31 cellular contexts compared by ENCODE assay signal in the genomic region with DNA sequence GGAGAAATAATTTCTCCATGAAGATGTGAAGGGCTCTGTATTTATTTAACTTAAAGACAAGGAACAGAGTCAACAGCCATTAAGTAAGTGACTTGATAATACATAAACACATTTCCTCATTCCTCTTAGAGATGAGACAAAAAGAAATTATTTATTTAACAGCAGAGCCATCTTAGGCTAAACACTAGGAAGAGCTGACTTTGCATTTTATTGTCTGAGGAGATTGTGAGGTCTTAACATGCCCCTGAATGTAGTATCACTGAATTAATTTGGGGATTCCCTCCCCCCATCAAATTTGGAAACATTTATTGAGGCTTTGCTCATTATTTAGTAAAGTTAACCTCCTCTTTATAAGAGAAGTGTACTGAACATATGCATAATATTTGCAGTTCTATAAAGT. TPM values are rescaled to one million over a fixed set of nuclear protein-coding genes. Genes with fewer than 3 reads are reported as not detected.
"Had no signal": no experiment of that assay in that cellular context is flagged by ENCODE, and none has a peak within 500 bp of the region (broad histone marks: within the 10 kb centered on the region; RNA-seq: fewer than 3 reads in every experiment).

No MANE protein-coding gene starts in this region.

- H3K36me3 ChIP-seq: neural progenitor cell, ovary, spleen, suprapubic skin, tibial artery, transverse colon, upper lobe of right lung, uterus had no signal

- DNase-seq: natural killer cell; occipital lobe; ovary; posterior cingulate gyrus; psoas muscle; right cardiac atrium; spleen; stimulated activated CD4-positive, alpha-beta T cell treated with anti-CD3 and anti-CD28 coated beads, Interleukin-12 subunit alpha, Interleukin-12 subunit beta, amount 100 ng/mL, for 4 hours; stimulated activated CD4-positive, alpha-beta T cell treated with anti-CD3 and anti-CD28 coated beads, Interleukin-1b, Interleukin-23, amount 100 ng/mL, for 48 hours; stimulated activated CD4-positive, alpha-beta T cell treated with anti-CD3 and anti-CD28 coated beads, Interleukin-4, amount 100 ng/mL, for 1 hour; stimulated activated CD4-positive, alpha-beta T cell treated with anti-CD3 and anti-CD28 coated beads, Interleukin-4, amount 100 ng/mL, for 4 hours; stimulated activated CD8-positive, alpha-beta memory T cell treated with anti-CD3 and anti-CD28 coated beads, Interleukin-4, amount 100 ng/mL, for 48 hours; stimulated activated naive CD4-positive, alpha-beta T cell; stimulated activated naive CD8-positive, alpha-beta T cell treated with anti-CD3 and anti-CD28 coated beads, Interleukin-15, amount 100 ng/mL, for 72 hours; stimulated activated naive CD8-positive, alpha-beta T cell treated with anti-CD3 and anti-CD28 coated beads, Interleukin-15, Interleukin-2, amounts not matched to agents 100 U/mL and 50 U/mL, for 24 hours; substantia nigra; testis; tibial artery; transverse colon; upper lobe of right lung; uterus had no signal

- H3K9me3 ChIP-seq: ovary, psoas muscle, spleen, suprapubic skin, testis, tibial artery, transverse colon, upper lobe of right lung, uterus had no signal

- H3K27me3 ChIP-seq: neural progenitor cell, ovary, spleen, testis, tibial artery, transverse colon, upper lobe of right lung, uterus had no signal

- H3K27ac ChIP-seq: neural progenitor cell, ovary, parathyroid adenoma, psoas muscle, skin epidermis, spleen, suprapubic skin, testis, tibial artery, transverse colon, upper lobe of right lung, uterus had no signal

- H2AFZ ChIP-seq: neural progenitor cell, parathyroid adenoma had no signal

- H3K9ac ChIP-seq: neural progenitor cell, parathyroid adenoma had no signal

- H3K79me2 ChIP-seq: parathyroid adenoma had no signal

- H3K4me3 ChIP-seq: neural progenitor cell, ovary, psoas muscle, skin epidermis, smooth muscle cell, spleen, suprapubic skin, testis, tibial artery, transverse colon, upper lobe of right lung, uterus had no signal

- H3K4me2 ChIP-seq: neural progenitor cell, smooth muscle cell had no signal

- ATAC-seq: natural killer cell; psoas muscle; right cardiac atrium; sciatic nerve; stimulated activated memory B cell treated with anti-CD40 and anti-IgM and Interleukin-4, amounts not matched to agents 10 μg/mL and 1 μg/mL and 100 μg/mL, for 72 hours; stimulated activated naive CD8-positive, alpha-beta T cell treated with anti-CD3 and anti-CD28 coated beads, Interleukin-15, amount 100 ng/mL, for 72 hours; stimulated activated naive CD8-positive, alpha-beta T cell treated with anti-CD3 and anti-CD28 coated beads, Interleukin-15, Interleukin-2, amounts not matched to agents 100 U/mL and 50 U/mL, for 24 hours; upper lobe of right lung had no signal

- H3K4me1 ChIP-seq: parathyroid adenoma, psoas muscle, spleen, suprapubic skin, testis, tibial artery, upper lobe of right lung, uterus had no signal

RNA-seq across cellular contexts. Expression of a gene that starts 35.2 kb away (rescaled TPM):
- total RNA-seq: natural killer cell, osteoblast, ovary, psoas muscle, renal cortical epithelial cell, right cardiac atrium, sciatic nerve, smooth muscle cell, spleen, suprapubic skin, transverse colon, upper lobe of right lung, urinary bladder, uterus had no signal
- polyA plus RNA-seq: ovary, psoas muscle, right cardiac atrium, urinary bladder had no signal
